In genomic region chr14:68397371-68397779, GRCh38 we compare ENCODE assay signal across 12 cellular contexts.
DNase-seq lines count a peak whose midpoint lies in the region; ATAC-seq and TF ChIP-seq lines count a peak whose summit lies in the region.
"Had no signal": no experiment of that assay in that cellular context is flagged by ENCODE, and none has a peak within 500 bp of the region (broad histone marks: within the 10 kb centered on the region; RNA-seq: fewer than 3 reads in every experiment).

No MANE protein-coding gene starts in this region.

- DNase-seq in SK-N-SH = no peak
- DNase-seq in inferior parietal cortex (ENCODE audit: extremely low spot score) = no peak
- no peak for DNase-seq in prostate gland (ENCODE audit: low spot score)
- no peak for DNase-seq in epidermal melanocyte (ENCODE audit: insufficient read length, low spot score)
- no peak for DNase-seq in HAP-1 (ENCODE audit: low spot score in 2 of 2)
- DNase-seq: activated T-cell treated with anti-CD3 and anti-CD28 coated beads, Interleukin-2, amount 50 U/mL, for 48 hours; endodermal cell had no signal

- POLR2A ChIA-PET in SK-N-SH (lab: Yijun Ruan, JAX) = no interaction called here

- no peaks in the 10 kb centered on the region for H3K36me3 Mint-ChIP-seq in nephron (ENCODE audit: low read depth)

- TF ChIP-seq CTCF in SK-N-SH (IDR thresholded peaks at IDR 0.05) = no peak
- TF ChIP-seq CTCF in gastroesophageal sphincter (IDR thresholded peaks at IDR 0.05) = no peak
- no peak for TF ChIP-seq CTCF in nephron (IDR thresholded peaks at IDR 0.05; ENCODE audit: unreplicated experiment in 3 of 3)
- no peak for TF ChIP-seq CTCF in prostate gland (IDR thresholded peaks at IDR 0.05)

- peak overlapping the region; percentile 26; the same call in 1 of the 2 replicates for H2AFZ ChIP-seq in SK-N-SH (ENCODE audit: low read depth)

- H3K27me3 ChIP-seq in SK-N-SH (ENCODE audit: insufficient read depth) (no peaks in the 10 kb centered on the region), gastroesophageal sphincter (no peaks in the 10 kb centered on the region), prostate gland (replicated peaks; ENCODE audit: insufficient read depth) (no peaks in the 10 kb centered on the region), HAP-1 (ENCODE audit: low read depth) (no peaks in the 10 kb centered on the region)

- CTCF ChIA-PET in SK-N-SH (lab: Yijun Ruan, JAX) = interaction anchor here (0.9 to 1.4 kb wide), 2 partner anchors 270 to 392 kb away, joined by 3 to 4 read pairs; no protein-coding TSS in a partner anchor

- no peaks in the 10 kb centered on the region for H3K9me2 ChIP-seq in SK-N-SH

- H3K9me3 ChIP-seq in SK-N-SH (no peaks in the 10 kb centered on the region), gastroesophageal sphincter (no peaks in the 10 kb centered on the region), prostate gland (no peaks in the 10 kb centered on the region), HAP-1 (no peaks in the 10 kb centered on the region)

- H3K9me3 Mint-ChIP-seq in nephron = no peaks in the 10 kb centered on the region
- H3K9me3 Mint-ChIP-seq: endodermal cell had no signal

- H3K27ac Mint-ChIP-seq in nephron = peak overlapping the region; percentile 97 to 98 (median 97)
- H3K27ac Mint-ChIP-seq: endodermal cell had no signal

- peaks cover 93% of the 10 kb centered on the region for H3K4me1 Mint-ChIP-seq in nephron

- no peaks in the 10 kb centered on the region for H3F3A ChIP-seq in SK-N-SH (replicated peaks; ENCODE audit: insufficient read depth)

- no peak overlapping the region for H3K9ac ChIP-seq in SK-N-SH
- H3K9ac ChIP-seq: KMS-11 had no signal

- peaks cover 12 to 29% of the 10 kb centered on the region in 2 experiments for H3K4me1 ChIP-seq in SK-N-SH (ENCODE audit: control insufficient read depth in 1 of 2, insufficient read depth in 2 of 2, low read depth in 1 of 2, low read length in 1 of 2)
- H3K4me1 ChIP-seq in gastroesophageal sphincter = peaks cover 28 to 91% (median 35%) of the 10 kb centered on the region in 3 donors
- no peaks in the 10 kb centered on the region for H3K4me1 ChIP-seq in prostate gland (replicated peaks)
- H3K4me1 ChIP-seq in HAP-1 = no peaks in the 10 kb centered on the region; the same call in 1 of the 2 replicates

- TF ChIP-seq EP300 in SK-N-SH (IDR thresholded peaks at IDR 0.05; ENCODE audit: borderline replicate concordance in 1 of 2, low read depth in 1 of 2, low read length in 1 of 2) (no peak), gastroesophageal sphincter (IDR thresholded peaks at IDR 0.05) (no peak)

- peak overlapping the region in 1 of 3 experiments; percentile 10 for H3K4me3 Mint-ChIP-seq in nephron
- H3K4me3 Mint-ChIP-seq: endodermal cell had no signal

- in situ Hi-C loops in HAP-1 (cut with MboI; ENCODE audit: low sequenced_read_pairs) = no loop called here

- no peak for TF ChIP-seq RAD21 in SK-N-SH (IDR thresholded peaks at IDR 0.05; ENCODE audit: low read length)

- H3K4me3 ChIP-seq in SK-N-SH (ENCODE audit: low read depth in 2 of 2, low read length in 1 of 2) = no peak overlapping the region
- no peak overlapping the region for H3K4me3 ChIP-seq in gastroesophageal sphincter
- H3K4me3 ChIP-seq in prostate gland = no peak overlapping the region
- no peak overlapping the region for H3K4me3 ChIP-seq in HAP-1

- no peaks in the 10 kb centered on the region for H3K79me2 ChIP-seq in SK-N-SH (ENCODE audit: insufficient read depth)

- H4K20me1 ChIP-seq in SK-N-SH (ENCODE audit: insufficient read depth) = no peaks in the 10 kb centered on the region

- no peaks in the 10 kb centered on the region for H3K27me3 Mint-ChIP-seq in nephron (ENCODE audit: low read depth)

- WGBS in SK-N-SH (ENCODE audit: low lambda C conversion rate) = 88% methylated on average over 6 of the region's 6 CpGs
- 79 to 80% methylated on average over 3 to 5 of the region's 6 CpGs for WGBS in gastroesophageal sphincter (ENCODE audit: low coverage in 1 of 2), 2 donors
- 66% methylated on average over 6 of the region's 6 CpGs for WGBS in prostate gland

- intact Hi-C loops in prostate gland (cut with DNase I) = no loop called here

- H3K4me2 ChIP-seq in SK-N-SH = peak overlapping the region; percentile 2; the same call in 1 of the 2 replicates
- H3K4me2 ChIP-seq: KMS-11 had no signal

- H3K27ac ChIP-seq in SK-N-SH (ENCODE audit: low read depth in 2 of 2, low read length in 1 of 2) (peak overlapping the region; percentile 2 to 77; a peak in 3 of 4 replicates), gastroesophageal sphincter (peak overlapping the region in 3 of 4 donors; percentile 44 to 74 (median 63)), prostate gland (no peak overlapping the region)
- H3K27ac ChIP-seq: KMS-11 had no signal

- no peaks in the 10 kb centered on the region for H3K36me3 ChIP-seq in SK-N-SH (replicated peaks in 1 of 2; ENCODE audit: control insufficient read depth in 1 of 2, insufficient read depth in 2 of 2, low read length in 1 of 2)
- H3K36me3 ChIP-seq in gastroesophageal sphincter = no peaks in the 10 kb centered on the region
- H3K36me3 ChIP-seq in prostate gland = no peaks in the 10 kb centered on the region
- H3K36me3 ChIP-seq in HAP-1 (replicated peaks) = no peaks in the 10 kb centered on the region

- TF ChIP-seq POLR2A in gastroesophageal sphincter (IDR thresholded peaks at IDR 0.05) (no peak), prostate gland (IDR thresholded peaks at IDR 0.05) (no peak)

- no peak for ATAC-seq in SK-N-SH treated with all-trans-retinoic acid at 6 μM for 48 hours
- ATAC-seq in gastroesophageal sphincter = peak; percentile 53
- ATAC-seq: HCT116 had no signal

TF ChIP-seq in SK-N-SH, 30 proteins besides CTCF, POLR2A, EP300 and RAD21 (continues in another document):
- no peak for TF ChIP-seq SMC3 (IDR thresholded peaks at IDR 0.05; ENCODE audit: low read depth, low read length)
- TF ChIP-seq RCOR1 (IDR thresholded peaks at IDR 0.05; ENCODE audit: low read length) = no peak
- TF ChIP-seq FOXM1 (IDR thresholded peaks at IDR 0.05; ENCODE audit: low read depth) = no peak
- TF ChIP-seq POLR2AphosphoS5 (IDR thresholded peaks at IDR 0.05; ENCODE audit: low read depth, low read length) = no peak
- no peak for TF ChIP-seq TAF1 (IDR thresholded peaks at IDR 0.05; ENCODE audit: borderline replicate concordance, low read depth, low read length)
- TF ChIP-seq FOSL2 (IDR thresholded peaks at IDR 0.05; ENCODE audit: borderline replicate concordance, low read depth) = no peak
- TF ChIP-seq SIN3A (IDR thresholded peaks at IDR 0.05; ENCODE audit: borderline replicate concordance, low read depth, low read length) = no peak
- no peak for TF ChIP-seq USF2 (IDR thresholded peaks at IDR 0.05; ENCODE audit: borderline replicate concordance, low read depth, low read length)
- no peak for TF ChIP-seq ELF1 (IDR thresholded peaks at IDR 0.05)
- TF ChIP-seq GABPA (IDR thresholded peaks at IDR 0.05; ENCODE audit: low read depth) = no peak
- no peak for TF ChIP-seq NRF1 (IDR thresholded peaks at IDR 0.05; ENCODE audit: low read depth, low read length)

TF ChIP-seq in SK-N-SH treated with all-trans-retinoic acid at 6 μM for 48 hours, 23 proteins besides CTCF, POLR2A, EP300 and RAD21:
- TF ChIP-seq ZNF70 (CRISPR knock-in tag; IDR thresholded peaks at IDR 0.05) = no peak
- no peak for TF ChIP-seq TCF4 (CRISPR knock-in tag; IDR thresholded peaks at IDR 0.05; ENCODE audit: borderline replicate concordance)
- TF ChIP-seq PATZ1 (CRISPR knock-in tag; IDR thresholded peaks at IDR 0.05; ENCODE audit: borderline replicate concordance) = no peak
- TF ChIP-seq RARB (CRISPR knock-in tag; IDR thresholded peaks at IDR 0.05) = no peak

Comparison
In these comparisons a context has a peak if more than half of its experiments do, and no peak if none do; other contexts are left out.
1. H3K27ac ChIP-seq: peak in SK-N-SH (2 of 2) and gastroesophageal sphincter (3 of 4); none in prostate gland (0 of 2).